ENCODE assay signal across 8 cellular contexts in the genomic region with DNA sequence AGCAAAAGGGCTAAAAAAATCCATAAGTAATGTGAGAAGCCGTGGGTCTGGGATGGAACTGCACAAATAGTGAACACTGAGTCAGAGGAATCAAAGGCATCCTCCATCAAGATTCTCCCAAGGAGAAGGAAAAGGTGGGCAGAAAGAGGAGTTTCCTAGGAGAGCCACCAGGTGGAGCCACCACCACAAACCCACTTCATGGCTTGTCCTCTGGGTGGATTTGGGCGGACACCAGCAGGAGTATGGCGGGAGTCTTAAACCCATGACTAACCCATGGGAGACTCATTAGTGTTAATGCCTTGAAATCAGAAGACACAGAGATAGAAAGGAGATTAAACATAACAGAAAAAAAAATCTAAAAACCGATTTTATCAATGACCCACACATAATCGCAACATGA.
DNase-seq lines count a peak whose midpoint lies in the region; ATAC-seq, FAIRE-seq and TF ChIP-seq lines count a peak whose summit lies in the region.

No MANE protein-coding gene starts in this region.

- DNase-seq in AG09319 (ENCODE audit: extremely low read depth, low read depth) (peak; percentile 23), GM12891 (ENCODE audit: insufficient read length, low spot score) (no peak), NCI-H69 (lab: John Stamatoyannopoulos, UW) (peak; percentile 41), activated T-cell treated with anti-CD3 and anti-CD28 coated beads for 48 hours (ENCODE audit: low read depth) (peak; percentile 25), fibroblast of gingiva (ENCODE audit: low read depth) (peak; percentile 46)

- peaks cover 14 to 18% of the 10 kb centered on the region in 2 experiments for H3K4me1 ChIP-seq in neutrophil (ENCODE audit: control insufficient read depth in 1 of 2, insufficient read depth in 1 of 2, low read depth in 1 of 2, low read length in 1 of 2)

- FAIRE-seq in GM12891 (lab: Jason Lieb, UNC): peak; percentile 43

- peak; percentile 59 for TF ChIP-seq CTCF in AG09319 (IDR thresholded peaks at IDR 0.05; ENCODE audit: low read depth, low read length)
- TF ChIP-seq CTCF in neutrophil (IDR thresholded peaks at IDR 0.05): peak; percentile 65

- H3K27ac ChIP-seq in neutrophil: peak overlapping the region; percentile 31

- ATAC-seq in GM21529 (IDR thresholded peaks at IDR 0.05; ENCODE audit: unreplicated experiment): no peak
- no peak for ATAC-seq in GM18867 (IDR thresholded peaks at IDR 0.05; ENCODE audit: unreplicated experiment)

- H3K9me3 ChIP-seq in neutrophil: no peaks in the 10 kb centered on the region

- H3K27me3 ChIP-seq in neutrophil: no peaks in the 10 kb centered on the region

- no peak for TF ChIP-seq POLR2A in GM12891 (IDR thresholded peaks at IDR 0.05; ENCODE audit: low read depth, low read length)

- no peak overlapping the region for H3K4me3 ChIP-seq in neutrophil (ENCODE audit: low read depth in 1 of 2, low read length in 1 of 2)

- H3K36me3 ChIP-seq in neutrophil: peaks cover 14% of the 10 kb centered on the region

TF ChIP-seq in GM12891, 5 proteins besides CTCF, POLR2A, EP300 and RAD21:
- TF ChIP-seq PAX5 (IDR thresholded peaks at IDR 0.05; ENCODE audit: insufficient read depth, low read length, severe bottlenecking): no peak
- TF ChIP-seq SPI1 (IDR thresholded peaks at IDR 0.05; ENCODE audit: low read depth, low read length): no peak
- no peak for TF ChIP-seq POLR2AphosphoS5 (IDR thresholded peaks at IDR 0.05; ENCODE audit: low read depth, low read length)
- no peak for TF ChIP-seq POU2F2 (IDR thresholded peaks at IDR 0.05; ENCODE audit: low read depth, low read length)
- TF ChIP-seq TAF1 (IDR thresholded peaks at IDR 0.05; ENCODE audit: low read depth, low read length): no peak
TF ChIP-seq in GM12891: peak in this region for 0.
